In genomic region chr10:43212043-43212721, GRCh38 we compare ENCODE assay signal across 1 cellular context.
TF ChIP-seq lines count a peak whose summit lies in the region.

No MANE protein-coding gene starts in this region.

TF ChIP-seq in WTC11, 78 proteins besides CTCF, POLR2A, EP300 and RAD21 (continued from another document):
- TF ChIP-seq ZSCAN18 (CRISPR knock-in tag; IDR thresholded peaks at IDR 0.05) (no peak), ZNF396 (CRISPR knock-in tag; IDR thresholded peaks at IDR 0.05; ENCODE audit: borderline replicate concordance) (no peak)
